ENCODE assay signal across 1 cellular context in the genomic region with DNA sequence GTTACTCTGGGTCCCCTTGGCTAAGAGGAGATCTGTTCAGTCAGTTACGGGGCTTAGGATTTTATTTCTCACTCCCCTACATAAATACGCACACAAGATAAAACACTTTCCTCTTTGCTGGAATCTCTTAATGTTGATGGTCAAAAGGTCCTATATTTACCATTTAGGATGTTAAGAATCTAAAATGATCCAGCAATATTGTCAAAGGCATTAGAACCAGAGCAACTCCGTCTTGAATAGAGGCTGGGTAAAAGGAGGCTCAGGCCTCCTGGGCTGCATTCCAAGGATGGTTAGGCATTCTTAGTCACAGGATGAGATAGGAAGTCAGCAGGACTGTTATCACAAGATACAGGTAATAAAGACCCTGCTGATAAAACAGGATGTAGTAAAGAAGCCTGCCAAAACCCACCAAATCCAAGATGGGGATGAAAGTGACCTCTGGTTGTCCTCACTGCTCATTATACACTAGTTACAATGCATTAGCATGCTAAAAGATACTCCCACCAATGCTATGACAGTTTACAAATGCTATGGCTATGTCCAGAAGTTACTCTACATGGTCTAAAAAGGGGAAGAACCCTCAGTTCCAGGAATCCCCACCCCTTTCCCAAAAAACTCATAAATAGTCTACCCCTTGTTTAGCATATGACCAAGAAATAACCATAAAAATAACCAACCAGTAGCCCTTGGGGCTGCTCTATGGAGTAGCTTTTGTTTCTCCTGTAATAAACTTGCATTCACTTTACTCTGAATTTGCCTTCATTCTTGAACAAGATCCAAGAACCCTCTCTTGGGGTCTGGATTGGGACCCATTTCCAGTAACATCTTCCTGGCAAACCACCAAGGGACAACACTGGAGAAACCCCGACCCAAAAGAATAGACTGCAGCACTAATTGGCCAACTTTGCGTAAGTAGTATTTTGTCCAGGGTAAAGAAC.
TF ChIP-seq lines count a peak whose summit lies in the region.

No MANE protein-coding gene starts in this region.

TF ChIP-seq in K562, 482 proteins besides CTCF, POLR2A, EP300 and RAD21 (continued from another document and continues in another):
- TF ChIP-seq IRF9 (tag; IDR thresholded peaks at IDR 0.05) = peak; percentile 22; the same call in 1 of the 2 replicates
- no peak for TF ChIP-seq E2F3 (CRISPR knock-in tag; IDR thresholded peaks at IDR 0.05)
- no peak for TF ChIP-seq RBM34 (IDR thresholded peaks at IDR 0.05; ENCODE audit: borderline replicate concordance, insufficient read depth, low read length)
- peak; percentile 97 for TF ChIP-seq ZEB2 (IDR thresholded peaks at IDR 0.05)
- peak; percentile 92 for TF ChIP-seq SMAD4 (CRISPR knock-in tag; conservative IDR thresholded peaks at IDR 0.05)
- no peak; the same call in 1 of the 2 replicates for TF ChIP-seq MEF2A (IDR thresholded peaks at IDR 0.05; ENCODE audit: control insufficient read depth, low read depth, low read length)
- TF ChIP-seq POLR3G (IDR thresholded peaks at IDR 0.05; ENCODE audit: extremely low read depth, insufficient read length, insufficient replicate concordance) = no peak
- TF ChIP-seq TCFL5 (CRISPR knock-in tag; conservative IDR thresholded peaks at IDR 0.05) = peak; percentile 50; the same call in 1 of the 2 replicates
- TF ChIP-seq ZNF740 (CRISPR knock-in tag; IDR thresholded peaks at IDR 0.05) = no peak
- TF ChIP-seq ZNF740 (tag; IDR thresholded peaks at IDR 0.05) = no peak; a peak in 1 of 4 replicates
- TF ChIP-seq SMAD1 (IDR thresholded peaks at IDR 0.05; ENCODE audit: low read depth, low read length, partially characterized antibody) = no peak
- TF ChIP-seq, protein P1, sequence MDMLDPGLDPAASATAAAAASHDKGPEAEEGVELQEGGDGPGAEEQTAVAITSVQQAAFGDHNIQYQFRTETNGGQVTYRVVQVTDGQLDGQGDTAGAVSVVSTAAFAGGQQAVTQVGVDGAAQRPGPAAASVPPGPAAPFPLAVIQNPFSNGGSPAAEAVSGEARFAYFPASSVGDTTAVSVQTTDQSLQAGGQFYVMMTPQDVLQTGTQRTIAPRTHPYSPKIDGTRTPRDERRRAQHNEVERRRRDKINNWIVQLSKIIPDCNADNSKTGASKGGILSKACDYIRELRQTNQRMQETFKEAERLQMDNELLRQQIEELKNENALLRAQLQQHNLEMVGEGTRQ (CRISPR knock-in tag; IDR thresholded peaks at IDR 0.05) = no peak
- TF ChIP-seq CAMTA2 (CRISPR knock-in tag; conservative IDR thresholded peaks at IDR 0.05) = no peak
- TF ChIP-seq, protein P2, sequence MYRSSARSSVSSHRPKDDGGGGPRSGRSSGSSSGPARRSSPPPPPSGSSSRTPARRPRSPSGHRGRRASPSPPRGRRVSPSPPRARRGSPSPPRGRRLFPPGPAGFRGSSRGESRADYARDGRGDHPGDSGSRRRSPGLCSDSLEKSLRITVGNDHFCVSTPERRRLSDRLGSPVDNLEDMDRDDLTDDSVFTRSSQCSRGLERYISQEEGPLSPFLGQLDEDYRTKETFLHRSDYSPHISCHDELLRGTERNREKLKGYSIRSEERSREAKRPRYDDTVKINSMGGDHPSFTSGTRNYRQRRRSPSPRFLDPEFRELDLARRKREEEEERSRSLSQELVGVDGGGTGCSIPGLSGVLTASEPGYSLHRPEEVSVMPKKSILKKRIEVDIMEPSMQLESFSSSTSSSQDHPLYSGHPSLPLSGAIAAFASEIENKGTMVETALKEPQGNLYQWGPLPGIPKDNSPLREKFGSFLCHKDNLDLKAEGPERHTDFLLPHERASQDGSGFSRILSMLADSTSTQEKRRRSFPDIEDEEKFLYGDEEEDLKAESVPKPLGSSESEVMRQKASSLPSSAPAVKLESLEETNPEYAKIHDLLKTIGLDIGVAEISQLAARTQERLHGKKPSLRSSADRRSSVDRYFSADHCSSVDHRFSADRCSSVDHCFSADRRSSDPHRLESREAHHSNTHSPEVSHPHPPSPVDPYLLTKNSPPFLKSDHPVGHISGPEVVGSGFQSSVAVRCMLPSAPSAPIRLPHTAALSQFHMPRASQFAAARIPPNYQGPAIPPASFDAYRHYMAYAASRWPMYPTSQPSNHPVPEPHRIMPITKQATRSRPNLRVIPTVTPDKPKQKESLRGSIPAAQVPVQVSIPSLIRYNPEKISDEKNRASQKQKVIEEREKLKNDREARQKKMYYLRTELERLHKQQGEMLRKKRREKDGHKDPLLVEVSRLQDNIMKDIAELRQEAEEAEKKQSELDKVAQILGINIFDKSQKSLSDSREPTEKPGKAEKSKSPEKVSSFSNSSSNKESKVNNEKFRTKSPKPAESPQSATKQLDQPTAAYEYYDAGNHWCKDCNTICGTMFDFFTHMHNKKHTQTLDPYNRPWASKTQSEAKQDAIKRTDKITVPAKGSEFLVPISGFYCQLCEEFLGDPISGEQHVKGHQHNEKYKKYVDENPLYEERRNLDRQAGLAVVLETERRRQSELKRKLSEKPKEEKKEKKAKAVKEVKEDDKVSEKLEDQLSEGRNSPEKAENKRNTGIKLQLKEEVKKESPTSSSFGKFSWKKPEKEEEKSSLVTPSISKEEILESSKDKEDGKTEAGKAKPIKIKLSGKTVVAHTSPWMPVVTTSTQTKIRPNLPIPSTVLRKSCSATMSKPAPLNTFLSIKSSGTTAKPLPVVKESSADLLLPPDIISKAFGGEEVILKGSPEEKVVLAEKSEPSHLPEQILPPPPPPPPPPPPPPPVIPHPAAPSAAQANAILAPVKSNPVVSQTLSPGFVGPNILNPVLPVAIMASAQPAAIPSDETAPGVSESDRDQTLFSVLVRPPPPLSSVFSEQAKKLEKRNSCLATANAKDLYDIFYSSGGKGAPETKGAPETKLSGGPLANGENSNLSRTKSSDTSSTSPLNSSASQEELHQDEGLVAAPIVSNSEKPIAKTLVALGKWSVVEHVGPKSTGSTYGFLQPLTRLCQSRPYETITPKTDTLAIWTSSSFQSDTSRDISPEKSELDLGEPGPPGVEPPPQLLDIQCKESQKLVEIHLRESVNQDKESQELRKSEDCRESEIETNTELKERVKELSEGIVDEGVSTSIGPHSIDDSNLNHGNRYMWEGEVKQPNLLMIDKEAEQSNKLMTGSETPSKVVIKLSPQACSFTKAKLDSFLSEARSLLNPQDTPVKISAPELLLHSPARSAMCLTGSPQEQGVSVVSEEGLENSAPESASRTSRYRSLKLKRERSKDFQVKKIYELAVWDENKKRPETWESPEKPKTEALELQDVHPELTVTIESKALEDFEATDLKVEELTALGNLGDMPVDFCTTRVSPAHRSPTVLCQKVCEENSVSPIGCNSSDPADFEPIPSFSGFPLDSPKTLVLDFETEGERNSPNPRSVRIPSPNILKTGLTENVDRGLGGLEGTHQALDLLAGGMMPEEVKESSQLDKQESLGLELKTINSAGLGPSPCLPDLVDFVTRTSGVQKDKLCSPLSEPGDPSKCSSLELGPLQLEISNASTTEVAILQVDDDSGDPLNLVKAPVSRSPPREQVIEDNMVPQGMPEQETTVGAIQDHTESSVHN (IDR thresholded peaks at IDR 0.05; ENCODE audit: borderline replicate concordance in 1 of 2, low read depth in 1 of 2) = peak in 1 of 2 experiments; percentile 23; a peak in 2 of 4 replicates
- TF ChIP-seq ZFP91 (CRISPR knock-in tag; IDR thresholded peaks at IDR 0.05) = no peak
- no peak for TF ChIP-seq PHF8 (IDR thresholded peaks at IDR 0.05; ENCODE audit: borderline replicate concordance, low read length)
- no peak for TF ChIP-seq ZNF347 (CRISPR knock-in tag; IDR thresholded peaks at IDR 0.05; ENCODE audit: low read depth)
- TF ChIP-seq, protein P3, sequence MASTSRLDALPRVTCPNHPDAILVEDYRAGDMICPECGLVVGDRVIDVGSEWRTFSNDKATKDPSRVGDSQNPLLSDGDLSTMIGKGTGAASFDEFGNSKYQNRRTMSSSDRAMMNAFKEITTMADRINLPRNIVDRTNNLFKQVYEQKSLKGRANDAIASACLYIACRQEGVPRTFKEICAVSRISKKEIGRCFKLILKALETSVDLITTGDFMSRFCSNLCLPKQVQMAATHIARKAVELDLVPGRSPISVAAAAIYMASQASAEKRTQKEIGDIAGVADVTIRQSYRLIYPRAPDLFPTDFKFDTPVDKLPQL (IDR thresholded peaks at IDR 0.05; ENCODE audit: extremely low read depth, insufficient read length) = no peak
- TF ChIP-seq MBD2 (IDR thresholded peaks at IDR 0.05; ENCODE audit: borderline replicate concordance, low read depth) = peak; percentile 57; the same call in 1 of the 2 replicates
- peak; percentile 63 to 81 for TF ChIP-seq KDM1A (IDR thresholded peaks at IDR 0.05)
- TF ChIP-seq ZNF24 (IDR thresholded peaks at IDR 0.05) = no peak
- no peak for TF ChIP-seq FOXA1 (IDR thresholded peaks at IDR 0.05; ENCODE audit: borderline replicate concordance)
- no peak for TF ChIP-seq ZBTB40 (IDR thresholded peaks at IDR 0.05)
- no peak for TF ChIP-seq ZBTB40 (CRISPR knock-in tag; IDR thresholded peaks at IDR 0.05)
- no peak for TF ChIP-seq DACH1 (IDR thresholded peaks at IDR 0.05; ENCODE audit: partially characterized antibody)
- no peak for TF ChIP-seq SRSF1 (IDR thresholded peaks at IDR 0.05; ENCODE audit: low read depth, low read length)
